ENCODE assay signal across 18 cellular contexts in the genomic region with DNA sequence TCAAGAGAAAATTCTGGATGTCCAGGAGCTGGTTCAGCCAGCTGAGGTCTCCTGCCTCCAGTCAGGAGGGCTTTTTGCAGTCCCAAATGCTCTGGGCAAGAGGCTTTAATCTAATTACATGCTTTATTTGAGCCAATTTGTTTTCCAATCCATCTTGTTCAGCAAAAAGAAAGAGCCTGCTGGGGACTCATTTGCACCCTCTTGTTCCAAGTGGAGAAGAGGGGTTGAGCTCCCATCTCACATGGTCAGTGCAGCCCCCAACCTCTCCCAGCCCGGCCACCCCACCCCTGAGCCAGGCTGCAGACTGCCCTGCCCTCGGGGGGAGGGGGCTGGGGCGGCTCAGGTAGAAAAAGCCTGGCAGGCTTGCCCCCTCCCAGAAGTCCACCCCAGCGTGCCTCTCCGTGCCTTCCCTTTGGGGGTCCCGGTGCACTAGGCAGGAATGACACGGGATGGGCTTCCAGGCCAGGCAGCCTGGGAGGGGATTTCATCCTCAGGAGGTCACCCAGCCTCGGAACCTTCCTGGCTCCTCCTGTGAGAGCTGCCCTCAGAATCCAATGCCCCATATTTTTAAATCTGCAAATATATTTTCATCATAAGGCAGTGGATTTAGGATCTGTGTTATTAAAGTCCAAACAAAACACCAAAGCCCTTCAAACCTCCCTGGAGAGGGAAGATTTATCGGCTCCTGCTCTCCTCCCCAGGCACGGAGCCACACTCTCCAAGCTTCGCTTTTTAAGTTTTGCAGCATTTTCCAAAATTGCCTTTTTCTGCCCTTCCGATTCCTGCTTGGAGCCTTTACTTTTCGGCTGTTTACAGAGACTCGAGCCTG.
DNase-seq lines count a peak whose midpoint lies in the region; ATAC-seq, FAIRE-seq and TF ChIP-seq lines count a peak whose summit lies in the region.
"Had no signal": no experiment of that assay in that cellular context is flagged by ENCODE, and none has a peak within 500 bp of the region (broad histone marks: within the 10 kb centered on the region; RNA-seq: fewer than 3 reads in every experiment).

No MANE protein-coding gene starts in this region.

- no peaks in the 10 kb centered on the region for H3K36me3 Mint-ChIP-seq in chondrocyte (ENCODE audit: low read depth)
- H3K36me3 Mint-ChIP-seq in CD14-positive monocyte = no peaks in the 10 kb centered on the region
- H3K36me3 Mint-ChIP-seq: IgD-negative memory B cell; naive thymus-derived CD4-positive, alpha-beta T cell had no signal

- TF ChIP-seq CTCF in chondrocyte (IDR thresholded peaks at IDR 0.05) = no peak
- TF ChIP-seq CTCF in right lobe of liver (IDR thresholded peaks at IDR 0.05) = no peak
- TF ChIP-seq CTCF in CD14-positive monocyte (IDR thresholded peaks at IDR 0.05) = no peak
- TF ChIP-seq CTCF in body of pancreas (IDR thresholded peaks at IDR 0.05) = no peak

- ATAC-seq in right lobe of liver = peak in 1 of 4 donors; percentile 18
- no peak for ATAC-seq in HG03460 (IDR thresholded peaks at IDR 0.05; ENCODE audit: unreplicated experiment)
- no peak for ATAC-seq in body of pancreas
- ATAC-seq: naive thymus-derived CD4-positive, alpha-beta T cell had no signal

- no peak overlapping the region for H3K27ac Mint-ChIP-seq in chondrocyte (ENCODE audit: unreplicated experiment)
- H3K27ac Mint-ChIP-seq in CD14-positive monocyte = no peak overlapping the region
- H3K27ac Mint-ChIP-seq: naive thymus-derived CD4-positive, alpha-beta T cell; T-helper 2 cell treated with Interferon-gamma antibody and Interleukin-4, amounts not matched to agents 5 μg/mL and 100 μg/mL, for 36 hours had no signal

- no peaks in the 10 kb centered on the region for H3K9me3 ChIP-seq in right lobe of liver
- H3K9me3 ChIP-seq in small intestine (ENCODE audit: control insufficient read depth, low read depth) = no peaks in the 10 kb centered on the region
- H3K9me3 ChIP-seq in body of pancreas = no peaks in the 10 kb centered on the region
- H3K9me3 ChIP-seq: SJSA1 had no signal

- H3K27ac ChIP-seq in right lobe of liver (peak overlapping the region in 2 of 3 donors; percentile 20 to 61), small intestine (ENCODE audit: low read depth in 1 of 2, low read length in 1 of 2) (peak overlapping the region; percentile 24 to 52), body of pancreas (no peak overlapping the region)
- H3K27ac ChIP-seq: SJSA1 had no signal

- peaks cover 14% of the 10 kb centered on the region for H3K27me3 Mint-ChIP-seq in chondrocyte (ENCODE audit: low read depth)
- H3K27me3 Mint-ChIP-seq in CD14-positive monocyte (ENCODE audit: low read depth in 3 of 3) = peaks cover 1 to 4% (median 3%) of the 10 kb centered on the region in 3 donors
- H3K27me3 Mint-ChIP-seq: IgD-negative memory B cell had no signal

- H3K4me3 Mint-ChIP-seq in chondrocyte (ENCODE audit: unreplicated experiment) (no peak overlapping the region), CD14-positive monocyte (no peak overlapping the region)
- H3K4me3 Mint-ChIP-seq: IgD-negative memory B cell; naive thymus-derived CD4-positive, alpha-beta T cell; T-helper 2 cell treated with Interferon-gamma antibody and Interleukin-4, amounts not matched to agents 5 μg/mL and 100 μg/mL, for 36 hours had no signal

- H3K4me1 Mint-ChIP-seq in chondrocyte (ENCODE audit: low read depth) = peaks cover 4% of the 10 kb centered on the region
- H3K4me1 Mint-ChIP-seq in CD14-positive monocyte = peaks cover 23% of the 10 kb centered on the region

- H3K36me3 ChIP-seq in right lobe of liver = no peaks in the 10 kb centered on the region
- no peaks in the 10 kb centered on the region for H3K36me3 ChIP-seq in small intestine (ENCODE audit: control insufficient read depth in 2 of 2, insufficient read depth in 2 of 2, low read length in 2 of 2)
- H3K36me3 ChIP-seq in body of pancreas (replicated peaks in 1 of 2; ENCODE audit: insufficient read depth in 1 of 2, low read depth in 2 of 2) = no peaks in the 10 kb centered on the region
- H3K36me3 ChIP-seq: SJSA1 had no signal

- FAIRE-seq in small intestine (lab: Jason Lieb, UNC) = no peak
- FAIRE-seq: endothelial cell of umbilical vein had no signal

- H3K4me1 ChIP-seq in right lobe of liver = peaks cover 0 to 18% (median 9%) of the 10 kb centered on the region in 4 donors
- H3K4me1 ChIP-seq in small intestine (ENCODE audit: control insufficient read depth in 2 of 2, insufficient read depth in 1 of 2, low read depth in 1 of 2, low read length in 1 of 2) = peaks cover 4 to 8% of the 10 kb centered on the region in 2 donors
- no peaks in the 10 kb centered on the region for H3K4me1 ChIP-seq in body of pancreas
- H3K4me1 ChIP-seq: SJSA1 had no signal

- DNase-seq in GM03348 (ENCODE audit: low spot score) (peak; percentile 47), chondrocyte (ENCODE audit: low spot score) (peak; percentile 74), right lobe of liver (no peak), small intestine (no peak), CD14-positive monocyte (ENCODE audit: low spot score) (no peak), NCI-H510A (lab: John Stamatoyannopoulos, UW) (no peak), body of pancreas (no peak)
- DNase-seq: activated CD4-positive, alpha-beta T cell treated with anti-CD3 and anti-CD28 coated beads for 1 hour; activated gamma-delta T cell treated with Interleukin-2 at 50 U/mL for 16 hours; COR-L47; naive thymus-derived CD4-positive, alpha-beta T cell; NCI-H2081 had no signal

- WGBS in right lobe of liver (ENCODE audit: insufficient coverage, low coverage, low lambda C conversion rate, missing lambda C conversion rate) = 41% methylated on average over 7 of the region's 14 CpGs
- WGBS in small intestine, 3 donors = 23 to 46% (median 42%) methylated on average over 14 of the region's 14 CpGs
- WGBS in body of pancreas, 2 donors = 55 to 59% methylated on average over 10 to 14 of the region's 14 CpGs

- H3K27me3 ChIP-seq in right lobe of liver (no peaks in the 10 kb centered on the region), small intestine (ENCODE audit: control insufficient read depth in 2 of 2, insufficient read depth in 2 of 2, low read length in 2 of 2) (no peaks in the 10 kb centered on the region), body of pancreas (peaks cover 0 to 6% of the 10 kb centered on the region in 2 donors)
- H3K27me3 ChIP-seq: SJSA1 had no signal

- TF ChIP-seq POLR2A in right lobe of liver (IDR thresholded peaks at IDR 0.05) (no peak), body of pancreas (IDR thresholded peaks at IDR 0.05) (no peak)

- intact Hi-C loops in right lobe of liver (cut with DNase I) (no loop called here), CD14-positive monocyte (cut with micrococcal nuclease) (no loop called here), body of pancreas (cut with DNase I) (no loop called here)

- H3K9me3 Mint-ChIP-seq in chondrocyte (ENCODE audit: low read depth) (no peaks in the 10 kb centered on the region), CD14-positive monocyte (no peaks in the 10 kb centered on the region)
- H3K9me3 Mint-ChIP-seq: naive thymus-derived CD4-positive, alpha-beta T cell; T-helper 2 cell treated with Interferon-gamma antibody and Interleukin-4, amounts not matched to agents 5 μg/mL and 100 μg/mL, for 36 hours had no signal

- H3K4me3 ChIP-seq in right lobe of liver (no peak overlapping the region), small intestine (ENCODE audit: low read depth in 1 of 2, low read length in 2 of 2) (no peak overlapping the region), body of pancreas (no peak overlapping the region)
- H3K4me3 ChIP-seq: lung, SJSA1 had no signal

Comparison
In these comparisons a context has a peak if more than half of its experiments do, and no peak if none do; other contexts are left out.
1. DNase-seq: peak in GM03348 (single experiment) and chondrocyte (single experiment); none in right lobe of liver (0 of 3), small intestine (single experiment), CD14-positive monocyte (single experiment), NCI-H510A (single experiment) and body of pancreas (0 of 4).
2. H3K27ac ChIP-seq: peak in right lobe of liver (2 of 3) and small intestine (2 of 2); none in body of pancreas (0 of 4).